31 cellular contexts compared by ENCODE assay signal in the genomic region with DNA sequence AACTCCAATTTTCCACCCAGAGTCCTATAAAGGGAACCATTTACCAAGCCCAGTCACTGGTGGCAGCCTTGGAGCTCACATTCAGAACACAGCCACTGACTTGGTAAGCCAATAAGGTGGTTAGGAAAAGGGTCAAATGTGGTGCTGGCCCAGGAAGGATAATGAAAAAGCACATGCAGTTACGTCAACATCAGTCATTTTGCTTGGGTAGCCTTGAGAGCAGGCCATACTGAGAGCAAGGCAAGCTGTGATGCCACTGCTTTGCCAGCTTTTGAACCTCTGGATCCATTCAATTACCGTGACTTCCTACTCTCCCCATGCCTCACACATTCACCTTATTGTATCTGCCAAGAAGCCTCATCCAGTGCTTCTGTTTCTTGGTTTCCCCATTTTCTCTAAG.
"Had no signal": no experiment of that assay in that cellular context is flagged by ENCODE, and none has a peak within 500 bp of the region (broad histone marks: within the 10 kb centered on the region; RNA-seq: fewer than 3 reads in every experiment).

No MANE protein-coding gene starts in this region.

- DNase-seq: activated CD4-positive, alpha-beta memory T cell treated with anti-CD3 and anti-CD28 coated beads, Interleukin-2, amount 10 ng/mL, durations not matched to agents 7 days and 5 days; activated CD4-positive, alpha-beta T cell treated with anti-CD3 and anti-CD28 coated beads for 1 hour; activated CD4-positive, alpha-beta T cell treated with anti-CD3 and anti-CD28 coated beads for 48 hours; activated CD4-positive, CD25-positive, alpha-beta regulatory T cell; activated CD8-positive, alpha-beta memory T cell treated with anti-CD3 and anti-CD28 coated beads for 24 hours; activated CD8-positive, alpha-beta memory T cell treated with anti-CD3 and anti-CD28 coated beads, Interleukin-2, amount 10 ng/mL, durations not matched to agents 7 days and 5 days; activated CD8-positive, alpha-beta memory T cell treated with anti-CD3 and anti-CD28 coated beads, Interleukin-2, amount 50 U/mL, for 48 hours; activated effector memory CD4-positive, alpha-beta T cell treated with anti-CD3 and anti-CD28 coated beads, Interleukin-2, amount 50 U/mL, for 16 hours; activated naive CD4-positive, alpha-beta T cell; activated naive CD4-positive, alpha-beta T cell treated with anti-CD3 and anti-CD28 coated beads, Interleukin-2, amount 50 U/mL, for 16 hours; activated naive CD8-positive, alpha-beta T cell treated with anti-CD3 and anti-CD28 coated beads for 36 hours; activated T-cell treated with anti-CD3 and anti-CD28 coated beads, Interleukin-2, amount 50 U/mL, for 48 hours; amniotic stem cell; aorta; Karpas-422; MG63; NCI-H1048; NCI-H1105 treated with DMSO at 0.1 percent for 48 hours; NCI-H1436; NCI-H1694; NCI-H1930; NCI-H2081 treated with DMSO at 0.1 percent for 48 hours; NCI-H345; NCI-H524 treated with DMSO at 0.1 percent for 48 hours; PC-9; SIG-M5; T-cell; T-helper 17 cell; WERI-Rb-1 had no signal

- H3K27me3 ChIP-seq: MG63 had no signal

- H3K9me3 Mint-ChIP-seq: activated CD4-positive, alpha-beta memory T cell treated with anti-CD3 and anti-CD28 coated beads, Interleukin-2, amount 10 ng/mL, durations not matched to agents 7 days and 5 days; activated naive CD8-positive, alpha-beta T cell treated with anti-CD3 and anti-CD28 coated beads for 36 hours; activated T-helper 17 cell treated with anti-CD3 and anti-CD28 coated beads, Interleukin-2, amount 50 U/mL, for 72 hours had no signal

- H3K36me3 Mint-ChIP-seq: activated CD8-positive, alpha-beta memory T cell treated with anti-CD3 and anti-CD28 coated beads, Interleukin-2, amount 10 ng/mL, durations not matched to agents 7 days and 5 days; activated naive CD8-positive, alpha-beta T cell treated with anti-CD3 and anti-CD28 coated beads for 36 hours; T-cell had no signal

- H3K27ac ChIP-seq: PC-9, RWPE1, WERI-Rb-1 had no signal

- H3K9me3 ChIP-seq: MG63 had no signal

- H2AFZ ChIP-seq: PC-9 had no signal

- H3K4me3 Mint-ChIP-seq: activated CD4-positive, alpha-beta memory T cell treated with anti-CD3 and anti-CD28 coated beads, Interleukin-2, amount 10 ng/mL, durations not matched to agents 7 days and 5 days; activated CD8-positive, alpha-beta memory T cell treated with anti-CD3 and anti-CD28 coated beads, Interleukin-2, amount 10 ng/mL, durations not matched to agents 7 days and 5 days; activated naive CD8-positive, alpha-beta T cell treated with anti-CD3 and anti-CD28 coated beads for 36 hours; activated T-helper 17 cell treated with anti-CD3 and anti-CD28 coated beads, Interleukin-2, amount 50 U/mL, for 72 hours; T-cell; T-helper 17 cell had no signal

- H3K4me1 Mint-ChIP-seq: activated CD4-positive, alpha-beta memory T cell treated with anti-CD3 and anti-CD28 coated beads, Interleukin-2, amount 10 ng/mL, durations not matched to agents 7 days and 5 days; activated CD8-positive, alpha-beta memory T cell treated with anti-CD3 and anti-CD28 coated beads, Interleukin-2, amount 10 ng/mL, durations not matched to agents 7 days and 5 days; activated naive CD8-positive, alpha-beta T cell treated with anti-CD3 and anti-CD28 coated beads for 36 hours; activated T-helper 17 cell treated with anti-CD3 and anti-CD28 coated beads, Interleukin-2, amount 50 U/mL, for 72 hours; T-cell had no signal

- H3K36me3 ChIP-seq: MG63, WERI-Rb-1 had no signal

- H3K4me3 ChIP-seq: MG63, PC-9 had no signal

- H3K27ac Mint-ChIP-seq: activated CD4-positive, alpha-beta memory T cell treated with anti-CD3 and anti-CD28 coated beads, Interleukin-2, amount 10 ng/mL, durations not matched to agents 7 days and 5 days; activated CD8-positive, alpha-beta memory T cell treated with anti-CD3 and anti-CD28 coated beads, Interleukin-2, amount 10 ng/mL, durations not matched to agents 7 days and 5 days; activated naive CD8-positive, alpha-beta T cell treated with anti-CD3 and anti-CD28 coated beads for 36 hours; activated T-helper 17 cell treated with anti-CD3 and anti-CD28 coated beads, Interleukin-2, amount 50 U/mL, for 72 hours; T-cell; T-helper 17 cell had no signal

- H3K4me2 ChIP-seq: PC-9 had no signal
